11 cellular contexts compared by ENCODE assay signal in genomic region chr12:51905507-51906438, GRCh38. TPM values are rescaled to one million over a fixed set of nuclear protein-coding genes. Genes with fewer than 3 reads are reported as not detected.
DNase-seq lines count a peak whose midpoint lies in the region; ATAC-seq and TF ChIP-seq lines count a peak whose summit lies in the region.
"Had no signal": no experiment of that assay in that cellular context is flagged by ENCODE, and none has a peak within 500 bp of the region (broad histone marks: within the 10 kb centered on the region; RNA-seq: fewer than 3 reads in every experiment).

No MANE protein-coding gene starts in this region.

- H3K27ac ChIP-seq in breast epithelium (peak overlapping the region; percentile 85 to 97), layer of hippocampus (ENCODE audit: low read depth, low read length) (peak overlapping the region; percentile 38)

- H3K4me3 ChIP-seq in breast epithelium, result peak overlapping the region in 1 of 3 donors; percentile 91

- intact Hi-C loops in breast epithelium (cut with DNase I; ENCODE audit: low total_unique reads), result no loop called here
- intact Hi-C loops in activated T-helper 2 cell treated with anti-CD3 and anti-CD28 coated beads, Interferon-gamma antibody, Interleukin-2, Interleukin-4, amounts not matched to agents 10 μg/mL and 5 μg/mL and 100 μg/mL, durations not matched to agents 14 hours and 24 hours and 36 hours (cut with micrococcal nuclease), result no loop called here

- no peaks in the 10 kb centered on the region for H3K36me3 ChIP-seq in breast epithelium

- no peak for TF ChIP-seq POLR2A in breast epithelium (IDR thresholded peaks at IDR 0.05)

- no peaks in the 10 kb centered on the region for H3K9me3 Mint-ChIP-seq in stimulated activated naive B cell treated with anti-CD40 and anti-IgM and Interleukin-4, amounts not matched to agents 10 μg/mL and 1 μg/mL and 100 μg/mL, for 72 hours
- H3K9me3 Mint-ChIP-seq in activated T-helper 2 cell treated with anti-CD3 and anti-CD28 coated beads, Interferon-gamma antibody, Interleukin-2, Interleukin-4, amounts not matched to agents 10 μg/mL and 5 μg/mL and 100 μg/mL, durations not matched to agents 14 hours and 24 hours and 36 hours, result no peaks in the 10 kb centered on the region
- H3K9me3 Mint-ChIP-seq: activated CD4-positive, alpha-beta T cell treated with anti-CD3 and anti-CD28 coated beads, Interleukin-2, amount 10 ng/mL, durations not matched to agents 24 days and 14 days; memory B cell had no signal

- DNase-seq in HUDEP-2 (lab: John Stamatoyannopoulos, UW; ENCODE audit: unreplicated experiment in 76 of 76), result peak in 70 of 76 experiments; percentile 17 to 83 (median 56)
- no peak for DNase-seq in breast epithelium (ENCODE audit: low spot score in 2 of 2)
- DNase-seq in stimulated activated naive B cell treated with anti-CD40 and anti-IgM and Interleukin-4, amounts not matched to agents 10 μg/mL and 1 μg/mL and 100 μg/mL, for 72 hours, result no peak
- no peak for DNase-seq in NCI-H128 (lab: John Stamatoyannopoulos, UW; ENCODE audit: unreplicated experiment)
- DNase-seq in RKO (ENCODE audit: low spot score), result no peak
- DNase-seq in activated T-helper 2 cell treated with anti-CD3 and anti-CD28 coated beads, Interferon-gamma antibody, Interleukin-2, Interleukin-4, amounts not matched to agents 10 μg/mL and 5 μg/mL and 100 μg/mL, durations not matched to agents 14 hours and 24 hours and 36 hours (ENCODE audit: low spot score), result no peak
- DNase-seq: activated CD4-positive, alpha-beta T cell treated with anti-CD3 and anti-CD28 coated beads, Interleukin-2, amount 10 ng/mL, durations not matched to agents 24 days and 14 days had no signal

- peaks cover 44 to 55% of the 10 kb centered on the region in 2 donors for H3K27me3 Mint-ChIP-seq in stimulated activated naive B cell treated with anti-CD40 and anti-IgM and Interleukin-4, amounts not matched to agents 10 μg/mL and 1 μg/mL and 100 μg/mL, for 72 hours
- peaks cover 41% of the 10 kb centered on the region for H3K27me3 Mint-ChIP-seq in activated T-helper 2 cell treated with anti-CD3 and anti-CD28 coated beads, Interferon-gamma antibody, Interleukin-2, Interleukin-4, amounts not matched to agents 10 μg/mL and 5 μg/mL and 100 μg/mL, durations not matched to agents 14 hours and 24 hours and 36 hours (ENCODE audit: low read depth)

- H3K27me3 ChIP-seq in breast epithelium, result no peaks in the 10 kb centered on the region
- H3K27me3 ChIP-seq in layer of hippocampus (ENCODE audit: control insufficient read depth, insufficient read depth, low read length), result peaks cover 13% of the 10 kb centered on the region

- no peak overlapping the region for H3K4me3 Mint-ChIP-seq in stimulated activated naive B cell treated with anti-CD40 and anti-IgM and Interleukin-4, amounts not matched to agents 10 μg/mL and 1 μg/mL and 100 μg/mL, for 72 hours
- H3K4me3 Mint-ChIP-seq in activated T-helper 2 cell treated with anti-CD3 and anti-CD28 coated beads, Interferon-gamma antibody, Interleukin-2, Interleukin-4, amounts not matched to agents 10 μg/mL and 5 μg/mL and 100 μg/mL, durations not matched to agents 14 hours and 24 hours and 36 hours (ENCODE audit: low read depth), result no peak overlapping the region
- H3K4me3 Mint-ChIP-seq: activated CD4-positive, alpha-beta T cell treated with anti-CD3 and anti-CD28 coated beads, Interleukin-2, amount 10 ng/mL, durations not matched to agents 24 days and 14 days; memory B cell had no signal

- H3K4me1 Mint-ChIP-seq in stimulated activated naive B cell treated with anti-CD40 and anti-IgM and Interleukin-4, amounts not matched to agents 10 μg/mL and 1 μg/mL and 100 μg/mL, for 72 hours, result peaks cover 4 to 9% of the 10 kb centered on the region in 2 donors
- H3K4me1 Mint-ChIP-seq in activated T-helper 2 cell treated with anti-CD3 and anti-CD28 coated beads, Interferon-gamma antibody, Interleukin-2, Interleukin-4, amounts not matched to agents 10 μg/mL and 5 μg/mL and 100 μg/mL, durations not matched to agents 14 hours and 24 hours and 36 hours (ENCODE audit: low read depth), result no peaks in the 10 kb centered on the region
- H3K4me1 Mint-ChIP-seq: memory B cell had no signal

- H3K36me3 Mint-ChIP-seq in stimulated activated naive B cell treated with anti-CD40 and anti-IgM and Interleukin-4, amounts not matched to agents 10 μg/mL and 1 μg/mL and 100 μg/mL, for 72 hours, result no peaks in the 10 kb centered on the region
- no peaks in the 10 kb centered on the region for H3K36me3 Mint-ChIP-seq in activated T-helper 2 cell treated with anti-CD3 and anti-CD28 coated beads, Interferon-gamma antibody, Interleukin-2, Interleukin-4, amounts not matched to agents 10 μg/mL and 5 μg/mL and 100 μg/mL, durations not matched to agents 14 hours and 24 hours and 36 hours (ENCODE audit: low read depth)
- H3K36me3 Mint-ChIP-seq: memory B cell had no signal

- ATAC-seq in stimulated activated naive B cell treated with anti-CD40 and anti-IgM and Interleukin-4, amounts not matched to agents 10 μg/mL and 1 μg/mL and 100 μg/mL, for 72 hours (replicated peaks), result no peak
- ATAC-seq in HG03095 (IDR thresholded peaks at IDR 0.05; ENCODE audit: unreplicated experiment), result no peak

- H3K4me1 ChIP-seq in breast epithelium, result peaks cover 0 to 11% of the 10 kb centered on the region in 2 donors

- no peak for TF ChIP-seq CTCF in breast epithelium (IDR thresholded peaks at IDR 0.05)

- H3K27ac Mint-ChIP-seq in stimulated activated naive B cell treated with anti-CD40 and anti-IgM and Interleukin-4, amounts not matched to agents 10 μg/mL and 1 μg/mL and 100 μg/mL, for 72 hours, result peak overlapping the region; percentile 27
- no peak overlapping the region for H3K27ac Mint-ChIP-seq in activated T-helper 2 cell treated with anti-CD3 and anti-CD28 coated beads, Interferon-gamma antibody, Interleukin-2, Interleukin-4, amounts not matched to agents 10 μg/mL and 5 μg/mL and 100 μg/mL, durations not matched to agents 14 hours and 24 hours and 36 hours
- H3K27ac Mint-ChIP-seq: activated CD4-positive, alpha-beta T cell treated with anti-CD3 and anti-CD28 coated beads, Interleukin-2, amount 10 ng/mL, durations not matched to agents 24 days and 14 days; memory B cell had no signal

- H3K9me3 ChIP-seq in breast epithelium, result no peaks in the 10 kb centered on the region

RNA-seq across cellular contexts. Expression of gene ACVRL1, which starts 1.5 kb away (rescaled TPM):
- 100 to 1,000 TPM in 2 of 3 donors, 10 to 100 TPM in 1; 24.7 to 274 (median 109) TPM for total RNA-seq in breast epithelium
- not detected in 2 replicates for total RNA-seq in activated T-helper 2 cell treated with anti-CD3 and anti-CD28 coated beads, Interferon-gamma antibody, Interleukin-2, Interleukin-4, amounts not matched to agents 10 μg/mL and 5 μg/mL and 100 μg/mL, durations not matched to agents 14 hours and 24 hours and 36 hours
- total RNA-seq: activated CD4-positive, alpha-beta T cell treated with anti-CD3 and anti-CD28 coated beads, Interleukin-2, amount 10 ng/mL, durations not matched to agents 24 days and 14 days had no signal

RNA-seq across cellular contexts. Expression of gene ANKRD33, which starts 17.9 kb away (rescaled TPM):
- total RNA-seq in breast epithelium, result not detected
- total RNA-seq in activated T-helper 2 cell treated with anti-CD3 and anti-CD28 coated beads, Interferon-gamma antibody, Interleukin-2, Interleukin-4, amounts not matched to agents 10 μg/mL and 5 μg/mL and 100 μg/mL, durations not matched to agents 14 hours and 24 hours and 36 hours, result not detected in 2 replicates
- total RNA-seq: activated CD4-positive, alpha-beta T cell treated with anti-CD3 and anti-CD28 coated beads, Interleukin-2, amount 10 ng/mL, durations not matched to agents 24 days and 14 days; bronchial epithelial cell had no signal

RNA-seq across cellular contexts. Expression of gene ACVR1B, which starts 45.7 kb away (rescaled TPM):
- total RNA-seq in breast epithelium, result 10 to 100 TPM; 12.3 to 26.3 (median 23.6) TPM
- 2.4 and 2.5 TPM in 2 replicates for total RNA-seq in activated T-helper 2 cell treated with anti-CD3 and anti-CD28 coated beads, Interferon-gamma antibody, Interleukin-2, Interleukin-4, amounts not matched to agents 10 μg/mL and 5 μg/mL and 100 μg/mL, durations not matched to agents 14 hours and 24 hours and 36 hours

RNA-seq across cellular contexts. Expression of gene FIGNL2, which starts 57.3 kb away (rescaled TPM):
- 1 to 10 TPM in 1 of 3 donors, under 1 TPM in 2; 0.16 to 1.3 (median 0.29) TPM for total RNA-seq in breast epithelium
- 0.30 TPM in 2 replicates for total RNA-seq in activated T-helper 2 cell treated with anti-CD3 and anti-CD28 coated beads, Interferon-gamma antibody, Interleukin-2, Interleukin-4, amounts not matched to agents 10 μg/mL and 5 μg/mL and 100 μg/mL, durations not matched to agents 14 hours and 24 hours and 36 hours
- total RNA-seq: bronchial epithelial cell had no signal

Comparison
In these comparisons a context has a peak if more than half of its experiments do, and no peak if none do; other contexts are left out.
1. DNase-seq: peak in HUDEP-2 (70 of 76); none in breast epithelium (0 of 2), stimulated activated naive B cell treated with anti-CD40 and anti-IgM and Interleukin-4, amounts not matched to agents 10 μg/mL and 1 μg/mL and 100 μg/mL, for 72 hours (single experiment), NCI-H128 (single experiment), RKO (single experiment) and activated T-helper 2 cell treated with anti-CD3 and anti-CD28 coated beads, Interferon-gamma antibody, Interleukin-2, Interleukin-4, amounts not matched to agents 10 μg/mL and 5 μg/mL and 100 μg/mL, durations not matched to agents 14 hours and 24 hours and 36 hours (single experiment).
2. RNA of gene ACVRL1, which starts 1.5 kb away (total RNA-seq): 24.7 to 274 TPM in breast epithelium; not detected in activated T-helper 2 cell treated with anti-CD3 and anti-CD28 coated beads, Interferon-gamma antibody, Interleukin-2, Interleukin-4, amounts not matched to agents 10 μg/mL and 5 μg/mL and 100 μg/mL, durations not matched to agents 14 hours and 24 hours and 36 hours; every median in the first group is over 10 times any median in the second.